ENCODE assay signal across 8 cellular contexts in the genomic region with DNA sequence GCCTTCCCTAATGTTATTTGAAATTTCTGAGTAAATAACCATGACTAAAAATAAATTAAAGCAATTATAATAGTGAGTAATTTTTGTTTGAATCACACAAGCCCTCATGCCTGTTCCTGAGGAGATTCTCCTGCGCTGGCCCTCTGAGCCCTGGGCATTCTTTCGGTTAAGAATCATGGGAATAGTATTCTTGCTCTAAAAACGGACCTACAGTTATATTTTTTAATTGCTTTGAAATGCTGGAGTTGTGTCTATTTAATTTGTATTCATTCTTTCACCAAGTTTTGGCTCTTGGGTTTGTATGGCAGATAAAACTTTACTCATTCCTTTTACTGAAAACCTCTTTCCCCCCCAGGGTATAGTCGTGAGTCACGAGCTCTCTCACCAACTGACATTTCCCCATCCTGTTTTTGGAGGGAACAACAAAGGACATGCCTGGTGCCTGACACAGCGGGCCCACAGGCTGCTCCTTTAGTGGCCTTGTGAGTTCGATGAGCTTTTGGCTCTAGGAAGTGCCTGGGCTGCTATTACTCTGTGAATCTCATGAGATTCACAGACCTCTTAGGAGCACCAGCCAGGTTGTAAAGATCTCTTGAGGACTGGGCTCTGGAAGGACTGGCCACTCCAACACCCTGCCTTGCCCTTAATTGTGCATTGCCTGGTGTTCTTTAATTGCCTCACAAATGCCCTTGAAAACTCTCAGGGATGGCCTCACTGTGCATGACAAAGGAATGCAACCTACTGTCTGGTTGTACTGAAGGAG. TPM values are rescaled to one million over a fixed set of nuclear protein-coding genes. Genes with fewer than 3 reads are reported as not detected.
A peak's percentile ranks its signal among the peaks of the same experiment; 100 is the strongest.
DNase-seq lines count a peak whose midpoint lies in the region; ATAC-seq and TF ChIP-seq lines count a peak whose summit lies in the region.

No MANE protein-coding gene starts in this region.

- peak; percentile 90 for ATAC-seq in omental fat pad (ENCODE audit: low FRiP score)
- ATAC-seq in HG03432 (IDR thresholded peaks at IDR 0.05; ENCODE audit: unreplicated experiment), result no peak

- peak; percentile 44 for DNase-seq in DMS79 treated with DMSO at 0.1 percent for 48 hours (lab: John Stamatoyannopoulos, UW)
- peak; percentile 74 for DNase-seq in NT2/D1 (ENCODE audit: low read depth, low spot score)
- DNase-seq in omental fat pad (ENCODE audit: low spot score), result no peak
- no peak for DNase-seq in CD8-positive, alpha-beta memory T cell
- no peak for DNase-seq in NCI-H2107 treated with DMSO at 0.1 percent for 48 hours (lab: John Stamatoyannopoulos, UW; ENCODE audit: unreplicated experiment)
- no peak for DNase-seq in GDM1 (lab: John Stamatoyannopoulos, UW)

- 11 to 33% methylated on average over 7 of the region's 7 CpGs for WGBS in esophagus, 2 donors

- H3K27ac ChIP-seq in esophagus (ENCODE audit: low read depth in 2 of 2, low read length in 1 of 2), result peak overlapping the region; percentile 65 to 76
- no peak overlapping the region for H3K27ac ChIP-seq in CD8-positive, alpha-beta memory T cell (ENCODE audit: low read depth, low read length)

- no peaks in the 10 kb centered on the region for H3K36me3 ChIP-seq in NT2/D1 (ENCODE audit: insufficient read depth, insufficient read length, low read length)
- H3K36me3 ChIP-seq in esophagus (ENCODE audit: control insufficient read depth in 2 of 2, insufficient read depth in 2 of 2, low read length in 1 of 2), result no peaks in the 10 kb centered on the region
- H3K36me3 ChIP-seq in CD8-positive, alpha-beta memory T cell (ENCODE audit: insufficient read depth, low read length), result no peaks in the 10 kb centered on the region

- H3K4me1 ChIP-seq in NT2/D1 (ENCODE audit: insufficient read depth, insufficient read length) (peaks cover 4% of the 10 kb centered on the region), esophagus (ENCODE audit: control insufficient read depth in 2 of 2, insufficient read depth in 2 of 2, low read length in 1 of 2) (peaks cover 0 to 9% of the 10 kb centered on the region in 2 donors)
- no peaks in the 10 kb centered on the region for H3K4me1 ChIP-seq in CD8-positive, alpha-beta memory T cell (ENCODE audit: insufficient read depth, low read length)

- H3K9me3 Mint-ChIP-seq in CD8-positive, alpha-beta memory T cell, result no peaks in the 10 kb centered on the region

- CTCF ChIA-PET in CD8-positive, alpha-beta memory T cell (lab: Charles Lee), result no interaction called here

- H3K27ac Mint-ChIP-seq in CD8-positive, alpha-beta memory T cell, result no peak overlapping the region

- no peak overlapping the region for H3K9ac ChIP-seq in NT2/D1 (ENCODE audit: insufficient read length, low read depth)

- H3K36me3 Mint-ChIP-seq in CD8-positive, alpha-beta memory T cell, result peaks cover 0 to 5% (median 0%) of the 10 kb centered on the region in 3 donors

- POLR2A ChIA-PET in CD8-positive, alpha-beta memory T cell (lab: Charles Lee), result no interaction called here

- no peak overlapping the region for H3K4me3 Mint-ChIP-seq in CD8-positive, alpha-beta memory T cell

- no peaks in the 10 kb centered on the region for H3K4me1 Mint-ChIP-seq in CD8-positive, alpha-beta memory T cell

- TF ChIP-seq CTCF in omental fat pad (IDR thresholded peaks at IDR 0.05), result no peak

- H3K4me3 ChIP-seq in NT2/D1 (ENCODE audit: insufficient read length, low read depth) (no peak overlapping the region), esophagus (ENCODE audit: low read depth in 1 of 2, low read length in 2 of 2) (no peak overlapping the region)
- H3K4me3 ChIP-seq in CD8-positive, alpha-beta memory T cell (ENCODE audit: low read length), result no peak overlapping the region

- no peaks in the 10 kb centered on the region for H3K27me3 ChIP-seq in NT2/D1 (ENCODE audit: insufficient read depth, insufficient read length)
- no peaks in the 10 kb centered on the region for H3K27me3 ChIP-seq in esophagus (ENCODE audit: control insufficient read depth in 1 of 2, insufficient read depth in 2 of 2, low read length in 2 of 2)
- no peaks in the 10 kb centered on the region for H3K27me3 ChIP-seq in CD8-positive, alpha-beta memory T cell (ENCODE audit: insufficient read depth, low read length, poor library complexity, severe bottlenecking)

- H3K9me3 ChIP-seq in NT2/D1 (ENCODE audit: insufficient read depth, low read length) (peaks cover 6% of the 10 kb centered on the region; the same call in 1 of the 2 replicates), esophagus (ENCODE audit: control insufficient read depth in 2 of 2, insufficient read depth in 1 of 2, low read depth in 1 of 2, low read length in 1 of 2) (no peaks in the 10 kb centered on the region)
- no peaks in the 10 kb centered on the region for H3K9me3 ChIP-seq in CD8-positive, alpha-beta memory T cell (ENCODE audit: low read length)

- H3K27me3 Mint-ChIP-seq in CD8-positive, alpha-beta memory T cell, result peaks cover 8 to 16% of the 10 kb centered on the region in 2 donors

RNA-seq across cellular contexts. Expression of gene DDR2, which starts 58.6 kb away (rescaled TPM):
- 1 to 10 TPM; 2.8 to 4.0 TPM for polyA plus RNA-seq in esophagus
- total RNA-seq in omental fat pad, result 100 to 1,000 TPM; 140 to 164 (median 145) TPM
- total RNA-seq in CD8-positive, alpha-beta memory T cell, result under 1 TPM; 0.13 to 0.20 TPM
- 0.09 TPM for polyA plus RNA-seq in CD8-positive, alpha-beta memory T cell

Comparison
In these comparisons a context has a peak if more than half of its experiments do, and no peak if none do; other contexts are left out.
1. DNase-seq: peak in DMS79 treated with DMSO at 0.1 percent for 48 hours (single experiment) and NT2/D1 (single experiment); none in omental fat pad (single experiment), CD8-positive, alpha-beta memory T cell (0 of 5), NCI-H2107 treated with DMSO at 0.1 percent for 48 hours (single experiment) and GDM1 (single experiment).
2. RNA of gene DDR2, which starts 58.6 kb away (total RNA-seq): 140 to 164 TPM in omental fat pad; 0.13 to 0.20 TPM in CD8-positive, alpha-beta memory T cell; every median in the first group is over 100 times any median in the second.